Comparison of ENCODE assay signal across 16 cellular contexts in genomic region chr5:138143592-138143991, GRCh38. TPM values are rescaled to one million over a fixed set of nuclear protein-coding genes. Genes with fewer than 3 reads are reported as not detected.
"Had no signal": no experiment of that assay in that cellular context is flagged by ENCODE, and none has a peak within 500 bp of the region (broad histone marks: within the 10 kb centered on the region; RNA-seq: fewer than 3 reads in every experiment).

No MANE protein-coding gene starts in this region.

RNA-seq across cellular contexts. Expression of gene NME5, which starts 4.4 kb away (rescaled TPM):
- total RNA-seq: natural killer cell, vagina had no signal

RNA-seq across cellular contexts. Expression of gene WNT8A, which starts 59.8 kb away (rescaled TPM):
- total RNA-seq: natural killer cell, omental fat pad, osteocyte, pancreas, posterior vena cava, pulmonary artery endothelial cell, right atrium auricular region, sciatic nerve, smooth muscle cell, suprapubic skin, thoracic aorta, thyroid gland, tibial nerve, upper lobe of left lung, ureter, vagina had no signal
- polyA plus RNA-seq: pancreas, smooth muscle cell had no signal
